ENCODE assay signal across 8 cellular contexts in the genomic region with DNA sequence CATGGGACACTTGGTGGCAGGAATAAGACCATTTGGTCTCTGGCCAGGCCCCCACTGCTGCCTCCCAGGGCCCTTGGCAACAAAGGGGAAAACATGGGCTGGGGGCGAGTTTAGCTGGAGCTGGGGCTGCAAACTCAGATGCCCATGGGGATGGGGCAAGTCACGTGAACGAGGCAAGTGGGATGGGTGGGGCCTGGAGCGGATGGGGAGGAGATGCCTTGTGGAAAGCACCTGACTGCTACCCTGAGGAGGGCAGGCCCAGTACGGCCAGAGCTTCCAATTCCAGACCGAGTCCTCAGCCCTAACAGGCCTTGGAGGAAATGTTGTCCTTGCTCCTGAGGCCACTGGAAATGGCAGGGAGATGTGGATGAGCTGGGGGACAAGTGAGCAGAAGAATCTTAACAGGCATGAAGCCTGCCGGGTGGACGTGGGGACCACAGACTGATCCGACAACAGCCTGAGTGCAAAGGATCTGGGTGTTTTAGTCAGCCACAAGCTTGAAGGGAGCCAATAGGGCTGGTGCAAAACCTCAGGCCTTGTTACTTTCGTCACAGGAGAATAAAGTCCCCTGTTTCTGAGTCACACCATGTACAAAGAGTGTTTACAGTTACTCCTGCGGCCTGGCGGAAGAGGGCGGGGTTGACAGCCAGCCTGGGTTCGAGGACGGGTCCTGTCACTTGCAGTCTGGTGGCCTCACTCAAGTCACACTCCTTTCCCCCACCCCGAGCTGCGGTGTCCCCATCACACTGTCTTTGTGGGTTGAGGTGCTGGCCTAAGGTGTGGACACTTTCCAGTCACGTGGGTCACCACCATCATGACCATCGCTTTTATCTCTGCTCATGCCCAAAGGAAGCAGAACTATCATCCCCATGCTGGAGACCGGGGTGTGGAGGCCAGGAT. TPM values are rescaled to one million over a fixed set of nuclear protein-coding genes. Genes with fewer than 3 reads are reported as not detected.
DNase-seq lines count a peak whose midpoint lies in the region; ATAC-seq and TF ChIP-seq lines count a peak whose summit lies in the region.

No MANE protein-coding gene starts in this region.

- no peak for TF ChIP-seq CTCF in choroid plexus epithelial cell (conservative IDR thresholded peaks at IDR 0.05; ENCODE audit: low read depth, low read length)

- no peak overlapping the region for H3K4me3 ChIP-seq in choroid plexus epithelial cell (ENCODE audit: low read depth, low read length)

- ATAC-seq in HG02588 (IDR thresholded peaks at IDR 0.05; ENCODE audit: unreplicated experiment) = no peak
- no peak for ATAC-seq in GM19035 (IDR thresholded peaks at IDR 0.05; ENCODE audit: unreplicated experiment)

- DNase-seq in H4 (ENCODE audit: low spot score) (peak; percentile 95), choroid plexus epithelial cell (ENCODE audit: low read depth) (peak; percentile 72), NCI-H1105 (lab: John Stamatoyannopoulos, UW) (no peak), DMS53 (lab: John Stamatoyannopoulos, UW) (no peak)
- peak; percentile 73 for DNase-seq in activated CD4-positive, alpha-beta T cell treated with anti-CD3 and anti-CD28 coated beads, Interleukin-2, amount 50 U/mL, for 1 hour
- DNase-seq in stimulated activated CD8-positive, alpha-beta memory T cell treated with anti-CD3 and anti-CD28 coated beads, Interleukin-12 subunit alpha, Interleukin-12 subunit beta, amount 100 ng/mL, for 1 hour (ENCODE audit: low read depth) = peak; percentile 75

RNA-seq across cellular contexts. Expression of gene RUNX3, which starts 19.1 kb away (rescaled TPM):
- total RNA-seq in H4 (2014; rRNA removed; shearing (Covaris generic)) = 2.9 and 4.7 TPM in 2 replicates

Comparison
In these comparisons a context has a peak if more than half of its experiments do, and no peak if none do; other contexts are left out.
1. DNase-seq: peak in H4 (single experiment), activated CD4-positive, alpha-beta T cell treated with anti-CD3 and anti-CD28 coated beads, Interleukin-2, amount 50 U/mL, for 1 hour (single experiment), choroid plexus epithelial cell (single experiment) and stimulated activated CD8-positive, alpha-beta memory T cell treated with anti-CD3 and anti-CD28 coated beads, Interleukin-12 subunit alpha, Interleukin-12 subunit beta, amount 100 ng/mL, for 1 hour (single experiment); none in NCI-H1105 (single experiment) and DMS53 (single experiment).